In the genomic region with DNA sequence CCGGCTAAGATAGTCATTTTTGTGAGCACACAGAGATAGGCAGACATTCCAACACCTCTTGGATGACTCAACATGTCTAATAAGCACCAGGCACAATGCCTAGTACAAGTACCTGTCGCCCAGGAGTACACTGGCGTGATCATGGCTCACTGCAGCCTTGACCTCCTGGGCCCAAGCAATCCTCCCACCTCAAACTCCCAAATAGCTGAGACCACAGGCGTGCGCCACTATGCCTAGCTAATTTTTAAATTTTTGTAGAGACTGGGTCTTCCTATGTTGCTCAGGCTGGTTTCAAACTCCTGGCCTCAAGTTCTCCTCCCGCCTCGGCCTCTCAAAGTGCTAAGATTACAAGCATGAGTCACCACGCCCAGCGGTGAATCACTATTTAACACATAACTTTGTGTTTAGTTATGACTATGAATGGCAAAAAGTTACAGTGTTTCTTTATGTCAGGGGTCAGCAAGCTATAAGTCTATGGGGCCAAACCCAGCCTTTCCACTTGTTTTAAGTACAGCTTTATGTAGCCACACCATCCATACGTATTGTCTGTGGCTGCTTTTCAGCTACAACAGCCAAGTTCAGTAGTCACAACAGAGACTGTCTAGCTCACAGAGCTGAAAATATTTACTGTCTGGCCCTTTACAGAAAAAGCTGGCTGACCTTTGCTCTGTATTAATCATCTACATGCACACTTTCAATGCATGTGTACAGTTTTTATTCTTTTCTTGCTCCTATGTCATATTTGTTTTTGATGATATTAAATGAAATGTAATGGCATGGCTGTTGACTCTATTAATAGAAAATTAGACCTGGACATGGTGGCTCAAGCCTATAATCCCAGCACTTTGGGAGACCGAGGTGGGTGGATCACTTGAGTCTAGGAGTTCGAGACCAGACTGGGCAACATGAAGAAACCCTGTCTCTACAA, we compare ENCODE assay signal across 10 cellular contexts. TPM values are rescaled to one million over a fixed set of nuclear protein-coding genes. Genes with fewer than 3 reads are reported as not detected.
A peak's percentile ranks its signal among the peaks of the same experiment; 100 is the strongest.
DNase-seq lines count a peak whose midpoint lies in the region; ATAC-seq, FAIRE-seq and TF ChIP-seq lines count a peak whose summit lies in the region.
"Had no signal": no experiment of that assay in that cellular context is flagged by ENCODE, and none has a peak within 500 bp of the region (broad histone marks: within the 10 kb centered on the region; RNA-seq: fewer than 3 reads in every experiment).

No MANE protein-coding gene starts in this region.

- H3K27ac ChIP-seq in A549: peak overlapping the region; percentile 82 to 85
- H3K27ac ChIP-seq in mesendoderm (ENCODE audit: low read depth, low read length): no peak overlapping the region
- H3K27ac ChIP-seq in ovary: no peak overlapping the region
- H3K27ac ChIP-seq: SJCRH30 had no signal

- H3K36me3 ChIP-seq in mesendoderm (ENCODE audit: control insufficient read depth, insufficient read depth, low read length) (peaks cover 6% of the 10 kb centered on the region), ovary (no peaks in the 10 kb centered on the region)

- H3K4me1 ChIP-seq in A549 (peaks cover 32% of the 10 kb centered on the region), mesendoderm (ENCODE audit: control insufficient read depth, low read depth, low read length) (no peaks in the 10 kb centered on the region), ovary (ENCODE audit: insufficient read depth) (no peaks in the 10 kb centered on the region)
- H3K4me1 ChIP-seq: SJCRH30 had no signal

- H2AK5ac ChIP-seq in mesendoderm (ENCODE audit: low read length): no peak overlapping the region

- no peak overlapping the region for H3K23ac ChIP-seq in mesendoderm (ENCODE audit: low read length)

- peak overlapping the region; percentile 63 for H3K4me2 ChIP-seq in A549
- no peak overlapping the region for H3K4me2 ChIP-seq in mesendoderm (ENCODE audit: low read length)

- CTCF ChIA-PET in A549 (lab: Yijun Ruan, JAX): interaction anchor here (0.9 to 2.2 kb wide), 8 partner anchors 15 to 233 kb away, joined by 3 to 8 read pairs (median 4); a partner anchor contains a TSS

- peak overlapping the region; percentile 24; the same call in 1 of the 3 replicates for H3K4me3 ChIP-seq in A549
- no peak overlapping the region for H3K4me3 ChIP-seq in mesendoderm (ENCODE audit: low read length)
- H3K4me3 ChIP-seq in ovary: no peak overlapping the region
- H3K4me3 ChIP-seq: SJCRH30 had no signal

- intact Hi-C loops in activated T-helper 2 cell treated with anti-CD3 and anti-CD28 coated beads, Interferon-gamma antibody, Interleukin-2, Interleukin-4, amounts not matched to agents 10 μg/mL and 5 μg/mL and 100 μg/mL, durations not matched to agents 14 hours and 24 hours and 36 hours (cut with micrococcal nuclease): loop anchor here (2.0 kb wide), 3 partner anchors 18 to 182 kb away; a partner anchor contains a TSS
- intact Hi-C loops in ovary (cut with DNase I): loop anchor here in 1 of 4 donors (10.0 kb wide), 1 partner anchor 260 kb away; no protein-coding TSS in a partner anchor

- no peak overlapping the region for H2BK120ac ChIP-seq in mesendoderm (ENCODE audit: low read depth, low read length)

- H3K9me3 ChIP-seq in A549 (no peaks in the 10 kb centered on the region), ovary (no peaks in the 10 kb centered on the region)
- H3K9me3 ChIP-seq: SJCRH30 had no signal

- TF ChIP-seq EP300 in A549 (IDR thresholded peaks at IDR 0.05) (peak in 1 of 2 experiments; percentile 62; a peak in 1 of 5 replicates), ovary (IDR thresholded peaks at IDR 0.05) (no peak)

- peaks cover 25% of the 10 kb centered on the region for H3K4me1 Mint-ChIP-seq in activated T-helper 2 cell treated with anti-CD3 and anti-CD28 coated beads, Interferon-gamma antibody, Interleukin-2, Interleukin-4, amounts not matched to agents 10 μg/mL and 5 μg/mL and 100 μg/mL, durations not matched to agents 14 hours and 24 hours and 36 hours (ENCODE audit: low read depth)
- H3K4me1 Mint-ChIP-seq in memory B cell: peaks cover 2% of the 10 kb centered on the region

- no peaks in the 10 kb centered on the region for H3K79me1 ChIP-seq in mesendoderm (ENCODE audit: low read length)

- H3K27me3 Mint-ChIP-seq in activated T-helper 2 cell treated with anti-CD3 and anti-CD28 coated beads, Interferon-gamma antibody, Interleukin-2, Interleukin-4, amounts not matched to agents 10 μg/mL and 5 μg/mL and 100 μg/mL, durations not matched to agents 14 hours and 24 hours and 36 hours (ENCODE audit: low read depth): no peaks in the 10 kb centered on the region
- no peaks in the 10 kb centered on the region for H3K27me3 Mint-ChIP-seq in memory B cell

- peak; percentile 65 for FAIRE-seq in A549 (lab: Jason Lieb, UNC)

- no peak overlapping the region for H3K18ac ChIP-seq in mesendoderm (ENCODE audit: low read length)

- 12% methylated on average over 12 of the region's 12 CpGs for WGBS in A549 (ENCODE audit: missing lambda C conversion rate)
- WGBS in mesendoderm (ENCODE audit: extremely low coverage, insufficient coverage, low lambda C conversion rate): no CpG with 5 or more reads among the region's 12 CpGs
- WGBS in ovary, 3 donors: 80 to 84% (median 84%) methylated on average over 12 of the region's 12 CpGs

- POLR2A ChIA-PET in A549 (lab: Yijun Ruan, JAX): interaction anchor here (1.3 kb wide), 1 partner anchor 18 kb away, joined by 5 read pairs; a partner anchor contains a TSS

- peak overlapping the region; percentile 87 for H3K27ac Mint-ChIP-seq in activated T-helper 2 cell treated with anti-CD3 and anti-CD28 coated beads, Interferon-gamma antibody, Interleukin-2, Interleukin-4, amounts not matched to agents 10 μg/mL and 5 μg/mL and 100 μg/mL, durations not matched to agents 14 hours and 24 hours and 36 hours
- H3K27ac Mint-ChIP-seq in memory B cell: peak overlapping the region; percentile 2

- no peaks in the 10 kb centered on the region for H3K79me2 ChIP-seq in mesendoderm (ENCODE audit: control insufficient read depth, insufficient read depth, low read length)

- H3K9me3 Mint-ChIP-seq in activated T-helper 2 cell treated with anti-CD3 and anti-CD28 coated beads, Interferon-gamma antibody, Interleukin-2, Interleukin-4, amounts not matched to agents 10 μg/mL and 5 μg/mL and 100 μg/mL, durations not matched to agents 14 hours and 24 hours and 36 hours: no peaks in the 10 kb centered on the region
- no peaks in the 10 kb centered on the region for H3K9me3 Mint-ChIP-seq in memory B cell

- H3K27me3 ChIP-seq in mesendoderm (ENCODE audit: insufficient read depth, low read length, poor library complexity): no peaks in the 10 kb centered on the region
- no peaks in the 10 kb centered on the region for H3K27me3 ChIP-seq in ovary
- H3K27me3 ChIP-seq: SJCRH30 had no signal

- peak; percentile 96 to 99 for ATAC-seq in A549
- no peak for ATAC-seq in memory B cell (ENCODE audit: low read depth)
- no peak for ATAC-seq in GM21367 (IDR thresholded peaks at IDR 0.05; ENCODE audit: unreplicated experiment)

- no peak overlapping the region for H3K4ac ChIP-seq in mesendoderm (ENCODE audit: low read depth, low read length)

- 0 out of 5 replicates have a peak, but pooled peaks of 1 of the 2 experiments have one; percentile 18 for TF ChIP-seq RAD21 in A549 (conservative IDR thresholded peaks at IDR 0.05 in 1 of 2, IDR thresholded peaks at IDR 0.05 in 1 of 2)

- no peak overlapping the region for H2BK15ac ChIP-seq in mesendoderm (replicated peaks; ENCODE audit: low read depth)

- H3K36me3 Mint-ChIP-seq in activated T-helper 2 cell treated with anti-CD3 and anti-CD28 coated beads, Interferon-gamma antibody, Interleukin-2, Interleukin-4, amounts not matched to agents 10 μg/mL and 5 μg/mL and 100 μg/mL, durations not matched to agents 14 hours and 24 hours and 36 hours (ENCODE audit: low read depth): peaks cover 69% of the 10 kb centered on the region
- H3K36me3 Mint-ChIP-seq in memory B cell: peaks cover 23% of the 10 kb centered on the region

- H2BK5ac ChIP-seq in mesendoderm (ENCODE audit: low read length): no peak overlapping the region

- DNase-seq in A549 (ENCODE audit: low read depth in 1 of 2, low spot score in 1 of 2): peak; percentile 31 to 93
- peak; percentile 94 for DNase-seq in HS-27A (ENCODE audit: low read depth)
- no peak for DNase-seq in activated T-helper 2 cell treated with anti-CD3 and anti-CD28 coated beads, Interferon-gamma antibody, Interleukin-2, Interleukin-4, amounts not matched to agents 10 μg/mL and 5 μg/mL and 100 μg/mL, durations not matched to agents 14 hours and 24 hours and 36 hours (ENCODE audit: low spot score)
- no peak for DNase-seq in memory B cell (ENCODE audit: low spot score in 2 of 2)
- DNase-seq in mesendoderm: no peak
- no peak for DNase-seq in NCI-H1436 (lab: John Stamatoyannopoulos, UW)
- DNase-seq in ovary: no peak
- DNase-seq: DND-41 had no signal

- no peak for TF ChIP-seq CTCF in A549 (IDR thresholded peaks at IDR 0.05)
- no peak for TF ChIP-seq CTCF in ovary (IDR thresholded peaks at IDR 0.05)

- no peak overlapping the region for H3K56ac ChIP-seq in mesendoderm (ENCODE audit: low read length)

- H3K4me3 Mint-ChIP-seq in activated T-helper 2 cell treated with anti-CD3 and anti-CD28 coated beads, Interferon-gamma antibody, Interleukin-2, Interleukin-4, amounts not matched to agents 10 μg/mL and 5 μg/mL and 100 μg/mL, durations not matched to agents 14 hours and 24 hours and 36 hours (ENCODE audit: low read depth): no peak overlapping the region
- no peak overlapping the region for H3K4me3 Mint-ChIP-seq in memory B cell

- H4K8ac ChIP-seq in mesendoderm (ENCODE audit: low read depth, low read length): no peak overlapping the region

- TF ChIP-seq POLR2A in A549 (IDR thresholded peaks at IDR 0.05; ENCODE audit: low read length): no peak
- no peak for TF ChIP-seq POLR2A in ovary (IDR thresholded peaks at IDR 0.05)

- H3K9ac ChIP-seq in mesendoderm (ENCODE audit: low read length): no peak overlapping the region

- H4K5ac ChIP-seq in mesendoderm (ENCODE audit: low read length): no peak overlapping the region

RNA-seq across cellular contexts. Expression of a gene that starts 18.7 kb away (rescaled TPM):
- polyA plus RNA-seq in A549 (2011; rRNA removed) (20.9 and 23.3 TPM in 2 replicates), A549 (2017; fragmentation: RNase III; extraction: RNeasy Plus Mini Kit Qiagen cat#74134 plus additional on column Dnase treatment) (20.7 to 24.5 TPM (median 22.9 TPM) in 3 replicates), ovary (10 to 100 TPM in 1 of 2 donors, 1 to 10 TPM in 1; 9.8 to 20.5 TPM)
- polyA plus RNA-seq in A549 (2012; cell fraction: cytosol; rRNA removed): 3.5 and 4.1 TPM in 2 replicates
- 3.7 and 6.4 TPM in 2 replicates for polyA plus RNA-seq in A549 (2012; cell fraction: nucleus; rRNA removed)
- polyA minus RNA-seq in A549 (2011; rRNA and poly(A)+ RNA removed): 8.7 and 9.1 TPM in 2 replicates
- 50.7 and 62.9 TPM in 2 replicates for total RNA-seq in activated T-helper 2 cell treated with anti-CD3 and anti-CD28 coated beads, Interferon-gamma antibody, Interleukin-2, Interleukin-4, amounts not matched to agents 10 μg/mL and 5 μg/mL and 100 μg/mL, durations not matched to agents 14 hours and 24 hours and 36 hours
- polyA plus RNA-seq in mesendoderm (2013, experiment 1 of 2): 29.6 TPM
- 30.2 TPM for polyA plus RNA-seq in mesendoderm (2013, experiment 2 of 2)
- total RNA-seq in ovary: 10 to 100 TPM; 12.8 to 31.4 (median 29.0) TPM

RNA-seq across cellular contexts. Expression of a gene that starts 55.6 kb away (rescaled TPM):
- polyA plus RNA-seq in A549 (2011; rRNA removed): 103 and 127 TPM in 2 replicates
- polyA plus RNA-seq in A549 (2012; cell fraction: cytosol; rRNA removed): 72.7 and 77.0 TPM in 2 replicates
- 53.4 and 93.1 TPM in 2 replicates for polyA plus RNA-seq in A549 (2012; cell fraction: nucleus; rRNA removed)
- 47.0 to 49.5 TPM (median 47.3 TPM) in 3 replicates for polyA plus RNA-seq in A549 (2017; fragmentation: RNase III; extraction: RNeasy Plus Mini Kit Qiagen cat#74134 plus additional on column Dnase treatment)
- polyA minus RNA-seq in A549 (2011; rRNA and poly(A)+ RNA removed): 65.9 and 77.4 TPM in 2 replicates
- total RNA-seq in activated T-helper 2 cell treated with anti-CD3 and anti-CD28 coated beads, Interferon-gamma antibody, Interleukin-2, Interleukin-4, amounts not matched to agents 10 μg/mL and 5 μg/mL and 100 μg/mL, durations not matched to agents 14 hours and 24 hours and 36 hours: 23.9 and 24.8 TPM in 2 replicates
- polyA plus RNA-seq in mesendoderm (2013, experiment 1 of 2): 56.4 TPM
- polyA plus RNA-seq in mesendoderm (2013, experiment 2 of 2): 57.4 TPM
- total RNA-seq in ovary: 10 to 100 TPM; 12.8 to 19.8 (median 16.4) TPM
- 10 to 100 TPM; 22.4 to 29.6 TPM for polyA plus RNA-seq in ovary

RNA-seq across cellular contexts. Expression of a gene that starts 55.9 kb away (rescaled TPM):
- polyA plus RNA-seq in A549 (2011; rRNA removed) (62.6 and 75.6 TPM in 2 replicates), A549 (2017; fragmentation: RNase III; extraction: RNeasy Plus Mini Kit Qiagen cat#74134 plus additional on column Dnase treatment) (27.5 to 30.3 TPM (median 29.0 TPM) in 3 replicates), ovary (10 to 100 TPM; 38.4 to 64.7 TPM)
- polyA plus RNA-seq in A549 (2012; cell fraction: cytosol; rRNA removed): 18.4 and 23.3 TPM in 2 replicates
- 8.2 and 13.7 TPM in 2 replicates for polyA plus RNA-seq in A549 (2012; cell fraction: nucleus; rRNA removed)
- polyA minus RNA-seq in A549 (2011; rRNA and poly(A)+ RNA removed): 10.4 and 11.4 TPM in 2 replicates
- 55.4 and 57.8 TPM in 2 replicates for total RNA-seq in activated T-helper 2 cell treated with anti-CD3 and anti-CD28 coated beads, Interferon-gamma antibody, Interleukin-2, Interleukin-4, amounts not matched to agents 10 μg/mL and 5 μg/mL and 100 μg/mL, durations not matched to agents 14 hours and 24 hours and 36 hours
- 36.8 TPM for polyA plus RNA-seq in mesendoderm (2013, experiment 1 of 2)
- polyA plus RNA-seq in mesendoderm (2013, experiment 2 of 2): 37.2 TPM
- total RNA-seq in ovary: 10 to 100 TPM; 19.1 to 50.9 (median 38.2) TPM

Comparison
In these comparisons a context has a peak if more than half of its experiments do, and no peak if none do; other contexts are left out.
1. ATAC-seq: peak in A549 (2 of 2); none in memory B cell (single experiment) and GM21367 (single experiment).
2. DNase-seq: peak in A549 (2 of 2) and HS-27A (single experiment); none in activated T-helper 2 cell treated with anti-CD3 and anti-CD28 coated beads, Interferon-gamma antibody, Interleukin-2, Interleukin-4, amounts not matched to agents 10 μg/mL and 5 μg/mL and 100 μg/mL, durations not matched to agents 14 hours and 24 hours and 36 hours (single experiment), memory B cell (0 of 2), mesendoderm (single experiment), NCI-H1436 (single experiment) and ovary (0 of 5).
3. H3K27ac ChIP-seq: peak in A549 (2 of 2); none in mesendoderm (single experiment) and ovary (0 of 2).